ENCODE assay signal across 1 cellular context in genomic region chr6:89527634-89528033, GRCh38.
TF ChIP-seq lines count a peak whose summit lies in the region.

No MANE protein-coding gene starts in this region.

TF ChIP-seq in HCT116, 20 proteins besides CTCF, POLR2A, EP300 and RAD21 (continued from another document):
- TF ChIP-seq REST (IDR thresholded peaks at IDR 0.05; ENCODE audit: low read depth) (no peak), SRF (IDR thresholded peaks at IDR 0.05; ENCODE audit: low read depth) (no peak), ZNF274 (IDR thresholded peaks at IDR 0.05; ENCODE audit: low read depth, low read length) (no peak), MAX (IDR thresholded peaks at IDR 0.05) (no peak), EZH2phosphoT487 (IDR thresholded peaks at IDR 0.05; ENCODE audit: borderline replicate concordance) (no peak), ZFX (IDR thresholded peaks at IDR 0.05) (no peak), SP1 (IDR thresholded peaks at IDR 0.05; ENCODE audit: low read depth) (no peak), TCF7L2 (IDR thresholded peaks at IDR 0.05; ENCODE audit: borderline replicate concordance, extremely low read depth, insufficient read depth, insufficient read length) (no peak), POLR2AphosphoS5 (IDR thresholded peaks at IDR 0.05; ENCODE audit: low read depth, low read length) (no peak), SIN3A (IDR thresholded peaks at IDR 0.05; ENCODE audit: low read depth) (no peak), YY1 (IDR thresholded peaks at IDR 0.05; ENCODE audit: extremely low read depth, insufficient replicate concordance, low read depth, low read length) (no peak), EGR1 (IDR thresholded peaks at IDR 0.05; ENCODE audit: low read depth) (no peak), ZBTB33 (IDR thresholded peaks at IDR 0.05; ENCODE audit: extremely low read depth, insufficient replicate concordance, low read length) (no peak), FOSL1 (IDR thresholded peaks at IDR 0.05; ENCODE audit: low read depth) (no peak), ELF1 (IDR thresholded peaks at IDR 0.05; ENCODE audit: borderline replicate concordance, low read depth) (no peak)
